Comparison of ENCODE assay signal across 18 cellular contexts in genomic region chr9:129076640-129077037, GRCh38. TPM values are rescaled to one million over a fixed set of nuclear protein-coding genes. Genes with fewer than 3 reads are reported as not detected.
DNase-seq lines count a peak whose midpoint lies in the region; ATAC-seq and TF ChIP-seq lines count a peak whose summit lies in the region.
"Had no signal": no experiment of that assay in that cellular context is flagged by ENCODE, and none has a peak within 500 bp of the region (broad histone marks: within the 10 kb centered on the region; RNA-seq: fewer than 3 reads in every experiment).

No MANE protein-coding gene starts in this region.

- peaks cover 0 to 3% of the 10 kb centered on the region in 2 donors for H3K36me3 ChIP-seq in mucosa of rectum (ENCODE audit: control insufficient read depth in 2 of 2, insufficient read depth in 2 of 2, low read length in 2 of 2)
- no peaks in the 10 kb centered on the region for H3K36me3 ChIP-seq in transverse colon

- peaks cover 11% of the 10 kb centered on the region for H3K4me1 Mint-ChIP-seq in central memory CD8-positive, alpha-beta T cell

- H3K4me1 ChIP-seq in mucosa of rectum (ENCODE audit: control insufficient read depth in 2 of 2, insufficient read depth in 2 of 2, low read length in 2 of 2) = peaks cover 36 to 38% of the 10 kb centered on the region in 2 donors
- H3K4me1 ChIP-seq in transverse colon = peaks cover 1 to 43% (median 31%) of the 10 kb centered on the region in 4 donors

- in situ Hi-C loops in transverse colon (cut with MboI; ENCODE audit: low pct_ligation_motif_present in 1 of 4, low pct_unique_long_range_greater_than_20kb in 1 of 4, low sequenced_read_pairs in 3 of 4) = no loop called here

- H3K27ac ChIP-seq in mucosa of rectum (ENCODE audit: low read depth in 2 of 2, low read length in 2 of 2) (peak overlapping the region; percentile 63 to 74), transverse colon (peak overlapping the region; percentile 82 to 97 (median 91))

- peak overlapping the region; percentile 55 for H3K27ac Mint-ChIP-seq in central memory CD8-positive, alpha-beta T cell (ENCODE audit: low read depth)

- intact Hi-C loops in transverse colon (cut with DNase I; ENCODE audit: low total_unique reads) = no loop called here

- no peak for TF ChIP-seq EP300 in transverse colon (IDR thresholded peaks at IDR 0.05; ENCODE audit: low read depth)

- no peak overlapping the region for H3K4me3 Mint-ChIP-seq in central memory CD8-positive, alpha-beta T cell

- no peaks in the 10 kb centered on the region for H3K27me3 Mint-ChIP-seq in central memory CD8-positive, alpha-beta T cell

- WGBS in transverse colon (ENCODE audit: low coverage in 1 of 2), 2 donors = 86 to 90% methylated on average over 6 to 11 of the region's 11 CpGs

- H3K4me3 ChIP-seq in mucosa of rectum (ENCODE audit: low read length in 2 of 2) (no peak overlapping the region), transverse colon (no peak overlapping the region)

- DNase-seq in central memory CD8-positive, alpha-beta T cell (ENCODE audit: low spot score in 2 of 2) = no peak
- DNase-seq in transverse colon (no peak), middle frontal gyrus (ENCODE audit: extremely low spot score, low spot score) (no peak)
- DNase-seq in stimulated activated CD8-positive, alpha-beta memory T cell treated with anti-CD3 and anti-CD28 coated beads, Interleukin-4, amount 100 ng/mL, for 48 hours = no peak
- DNase-seq: ACHN, C1 segment of cervical spinal cord, DMS79, KG1, NCI-H1105 treated with DMSO at 0.1 percent for 48 hours, NCI-H187, NCI-H2107, NCI-H2227 treated with DMSO at 0.1 percent for 48 hours, NCI-H510A treated with DMSO at 0.1 percent for 48 hours, NCI-H774, OCI-M1, RPMI8226 had no signal

- no peaks in the 10 kb centered on the region for H3K9me3 Mint-ChIP-seq in central memory CD8-positive, alpha-beta T cell

- TF ChIP-seq CTCF in transverse colon (IDR thresholded peaks at IDR 0.05) = no peak

- peak overlapping the region in 1 of 2 donors; percentile 51 for H3K9ac ChIP-seq in mucosa of rectum (ENCODE audit: low read depth in 1 of 2, low read length in 2 of 2)

- TF ChIP-seq POLR2A in transverse colon (IDR thresholded peaks at IDR 0.05) = no peak

- peaks cover 17% of the 10 kb centered on the region for H3K36me3 Mint-ChIP-seq in central memory CD8-positive, alpha-beta T cell (ENCODE audit: insufficient read depth)

- H3K9me3 ChIP-seq in mucosa of rectum (ENCODE audit: control insufficient read depth in 2 of 2, low read length in 2 of 2) (no peaks in the 10 kb centered on the region), transverse colon (no peaks in the 10 kb centered on the region)

- ATAC-seq in central memory CD8-positive, alpha-beta T cell (replicated peaks; ENCODE audit: extremely low read depth, poor library complexity, severe bottlenecking) = no peak
- ATAC-seq in GM21786 (IDR thresholded peaks at IDR 0.05; ENCODE audit: unreplicated experiment) = no peak

- no peaks in the 10 kb centered on the region for H3K27me3 ChIP-seq in mucosa of rectum (ENCODE audit: control insufficient read depth in 2 of 2, insufficient read depth in 2 of 2, low read length in 2 of 2)
- no peaks in the 10 kb centered on the region for H3K27me3 ChIP-seq in transverse colon

RNA-seq across cellular contexts. Expression of gene DOLPP1, which starts 4.3 kb away (rescaled TPM):
- total RNA-seq in transverse colon = 10 to 100 TPM; 15.7 to 52.4 (median 38.2) TPM

RNA-seq across cellular contexts. Expression of gene CRAT, which starts 34.0 kb away (rescaled TPM):
- total RNA-seq in transverse colon = 100 to 1,000 TPM; 124 to 161 (median 136) TPM

RNA-seq across cellular contexts. Expression of gene PTPA, which starts 34.6 kb away (rescaled TPM):
- 100 to 1,000 TPM in 1 of 4 donors, 10 to 100 TPM in 3; 37.4 to 241 (median 66.5) TPM for total RNA-seq in transverse colon

RNA-seq across cellular contexts. Expression of gene MIGA2, which starts 40.2 kb away (rescaled TPM):
- 100 to 1,000 TPM in 1 of 4 donors, 10 to 100 TPM in 3; 72.0 to 245 (median 74.0) TPM for total RNA-seq in transverse colon

RNA-seq across cellular contexts. Expression of gene SH3GLB2, which starts 48.5 kb away (rescaled TPM):
- total RNA-seq in transverse colon = 100 to 1,000 TPM; 184 to 391 (median 224) TPM
